ENCODE assay signal across 16 cellular contexts in genomic region chr17:52159159-52159809, GRCh38. TPM values are rescaled to one million over a fixed set of nuclear protein-coding genes. Genes with fewer than 3 reads are reported as not detected.
DNase-seq lines count a peak whose midpoint lies in the region; ATAC-seq and TF ChIP-seq lines count a peak whose summit lies in the region.
"Had no signal": no experiment of that assay in that cellular context is flagged by ENCODE, and none has a peak within 500 bp of the region (broad histone marks: within the 10 kb centered on the region; RNA-seq: fewer than 3 reads in every experiment).

No MANE protein-coding gene starts in this region.

- H3K36me3 ChIP-seq in iPS DF 6.9 (ENCODE audit: control insufficient read depth, insufficient read depth, low read length) (no peaks in the 10 kb centered on the region), spleen (no peaks in the 10 kb centered on the region), Caco-2 (ENCODE audit: control insufficient read depth, insufficient read depth, low read length) (no peaks in the 10 kb centered on the region)
- H3K36me3 ChIP-seq: heart right ventricle had no signal

- H3K36me3 Mint-ChIP-seq in WTC11 (peaks cover 21% of the 10 kb centered on the region), progenitor cell of endocrine pancreas (ENCODE audit: insufficient read depth) (no peaks in the 10 kb centered on the region), Caco-2 (ENCODE audit: insufficient read depth, unreplicated experiment) (no peaks in the 10 kb centered on the region)

- H3K4me3 ChIP-seq in iPS DF 6.9 (ENCODE audit: low read length), result peak overlapping the region; percentile 50; the same call in 1 of the 2 replicates
- H3K4me3 ChIP-seq in spleen, result no peak overlapping the region
- H3K4me3 ChIP-seq in Caco-2 (ENCODE audit: low read depth, low read length), result no peak overlapping the region
- H3K4me3 ChIP-seq: heart right ventricle, skin epidermis had no signal

- H3K27ac ChIP-seq in iPS DF 6.9 (ENCODE audit: low read length) (no peak overlapping the region), spleen (no peak overlapping the region), foreskin keratinocyte (no peak overlapping the region)
- H3K27ac ChIP-seq: heart right ventricle, skin epidermis had no signal

- H3K27ac Mint-ChIP-seq in WTC11 (no peak overlapping the region), progenitor cell of endocrine pancreas (no peak overlapping the region), Caco-2 (ENCODE audit: unreplicated experiment) (no peak overlapping the region)
- H3K27ac Mint-ChIP-seq: activated naive CD8-positive, alpha-beta T cell treated with anti-CD3 and anti-CD28 coated beads, Interleukin-2, amount 50 U/mL, for 24 hours had no signal

- ATAC-seq in WTC11 (no peak), foreskin keratinocyte (no peak)
- ATAC-seq: activated naive CD8-positive, alpha-beta T cell treated with anti-CD3 and anti-CD28 coated beads, Interleukin-2, amount 50 U/mL, for 24 hours; activated T-cell treated with anti-CD3 and anti-CD28 coated beads, Interleukin-2, amount 50 U/mL, for 4 hours; heart right ventricle had no signal

- H3K9me3 Mint-ChIP-seq in WTC11 (peaks cover 46% of the 10 kb centered on the region), progenitor cell of endocrine pancreas (ENCODE audit: low read depth) (no peaks in the 10 kb centered on the region), Caco-2 (ENCODE audit: unreplicated experiment) (no peaks in the 10 kb centered on the region)

- no peaks in the 10 kb centered on the region for H3K4me1 ChIP-seq in iPS DF 6.9 (ENCODE audit: control insufficient read depth, insufficient read depth, low read length)
- peaks cover 0 to 14% (median 0%) of the 10 kb centered on the region in 6 donors for H3K4me1 ChIP-seq in spleen
- H3K4me1 ChIP-seq in Caco-2, result no peaks in the 10 kb centered on the region
- peaks cover 11% of the 10 kb centered on the region for H3K4me1 ChIP-seq in foreskin keratinocyte

- WGBS in iPS DF 6.9 (ENCODE audit: insufficient coverage, insufficient read length), result no CpG with 5 or more reads among the region's 29 CpGs
- 11 to 18% (median 13%) methylated on average over 26 to 29 of the region's 29 CpGs for WGBS in spleen, 5 donors

- in situ Hi-C loops in GM13977 (cut with MboI; ENCODE audit: low pct_unique_long_range_greater_than_20kb, low sequenced_read_pairs, unreplicated experiment), result no loop called here

- peaks cover 9% of the 10 kb centered on the region; the same call in 1 of the 2 replicates for H3K4me1 Mint-ChIP-seq in WTC11
- peaks cover 8% of the 10 kb centered on the region for H3K4me1 Mint-ChIP-seq in progenitor cell of endocrine pancreas (ENCODE audit: low read depth)
- no peaks in the 10 kb centered on the region for H3K4me1 Mint-ChIP-seq in Caco-2 (ENCODE audit: low read depth, unreplicated experiment)

- TF ChIP-seq POLR2A in spleen (IDR thresholded peaks at IDR 0.05), result no peak

- H3K27me3 ChIP-seq in iPS DF 6.9 (ENCODE audit: control insufficient read depth, insufficient read depth, low read length) (peaks cover 32% of the 10 kb centered on the region), spleen (replicated peaks in 1 of 7) (peaks cover 0 to 67% (median 45%) of the 10 kb centered on the region in 7 donors), Caco-2 (replicated peaks; ENCODE audit: control insufficient read depth, insufficient read depth, low read length) (no peaks in the 10 kb centered on the region), foreskin keratinocyte (peaks cover 49% of the 10 kb centered on the region)

- DNase-seq in GM13977 (ENCODE audit: low spot score), result peak; percentile 17
- no peak for DNase-seq in WTC11 (ENCODE audit: low spot score)
- no peak for DNase-seq in iPS DF 6.9 (ENCODE audit: low read depth, low spot score)
- no peak for DNase-seq in progenitor cell of endocrine pancreas (ENCODE audit: low spot score, unreplicated experiment)
- no peak for DNase-seq in spleen
- no peak for DNase-seq in Caco-2
- DNase-seq in foreskin keratinocyte, result no peak
- DNase-seq: activated CD4-positive, alpha-beta T cell treated with anti-CD3 and anti-CD28 coated beads for 48 hours; activated naive CD8-positive, alpha-beta T cell treated with anti-CD3 and anti-CD28 coated beads, Interleukin-2, amount 50 U/mL, for 24 hours; activated T-cell treated with anti-CD3 and anti-CD28 coated beads, Interleukin-2, amount 50 U/mL, for 4 hours; DND-41; heart right ventricle; NK-92 treated with Interleukin-12 subunit alpha and Interleukin-12 subunit beta, amount 100 ng/mL, for 24 hours had no signal

- no TSS peak for BruUV-seq in Caco-2 (replicated peaks; lab: Mats Ljungman, UMichigan)

- TF ChIP-seq CTCF in GM13977 (IDR thresholded peaks at IDR 0.05; ENCODE audit: extremely low read depth, insufficient read depth, missing control alignments) (no peak), WTC11 (IDR thresholded peaks at IDR 0.05) (no peak), progenitor cell of endocrine pancreas (IDR thresholded peaks at IDR 0.05; ENCODE audit: unreplicated experiment) (no peak), spleen (IDR thresholded peaks at IDR 0.05 in 8 of 11, conservative IDR thresholded peaks at IDR 0.05 in 3 of 11) (no peak), Caco-2 (IDR thresholded peaks at IDR 0.05; ENCODE audit: insufficient read depth in 1 of 2, low read depth in 1 of 2, low read length in 1 of 2, severe bottlenecking in 1 of 2, unreplicated experiment in 1 of 2) (no peak), foreskin keratinocyte (conservative IDR thresholded peaks at IDR 0.05) (no peak)

- H3K4me3 Mint-ChIP-seq in WTC11 (peak overlapping the region; percentile 66), progenitor cell of endocrine pancreas (ENCODE audit: low read depth) (peak overlapping the region; percentile 64), Caco-2 (ENCODE audit: unreplicated experiment) (no peak overlapping the region)
- H3K4me3 Mint-ChIP-seq: activated naive CD8-positive, alpha-beta T cell treated with anti-CD3 and anti-CD28 coated beads, Interleukin-2, amount 50 U/mL, for 24 hours; activated T-cell treated with anti-CD3 and anti-CD28 coated beads, Interleukin-2, amount 50 U/mL, for 4 hours had no signal

- POLR2A ChIA-PET in WTC11 (lab: Charles Lee) (no interaction called here), Caco-2 (lab: Charles Lee) (no interaction called here)

- H3K9me3 ChIP-seq in iPS DF 6.9 (ENCODE audit: control insufficient read depth, insufficient read depth, low read length) (no peaks in the 10 kb centered on the region), spleen (peaks cover 0 to 20% (median 0%) of the 10 kb centered on the region in 8 donors), Caco-2 (no peaks in the 10 kb centered on the region; the same call in 1 of the 2 replicates)

- peaks cover 60% of the 10 kb centered on the region for H3K27me3 Mint-ChIP-seq in WTC11 (ENCODE audit: low read depth)
- H3K27me3 Mint-ChIP-seq in progenitor cell of endocrine pancreas, result peaks cover 83% of the 10 kb centered on the region
- H3K27me3 Mint-ChIP-seq in Caco-2 (ENCODE audit: insufficient read depth, unreplicated experiment), result peaks cover 4% of the 10 kb centered on the region

- intact Hi-C loops in spleen (cut with DNase I; ENCODE audit: low total_unique reads) (no loop called here), Caco-2 (cut with micrococcal nuclease; ENCODE audit: unreplicated experiment) (no loop called here)

- CTCF ChIA-PET in WTC11 (lab: Charles Lee) (no interaction called here), Caco-2 (lab: Charles Lee) (no interaction called here)

TF ChIP-seq in WTC11, 78 proteins besides CTCF, POLR2A, EP300 and RAD21 (continues in another document):
- TF ChIP-seq ZNF532 (CRISPR knock-in tag; IDR thresholded peaks at IDR 0.05; ENCODE audit: borderline replicate concordance) (no peak), HMGA2 (CRISPR knock-in tag; IDR thresholded peaks at IDR 0.05) (no peak), NR2C2 (CRISPR knock-in tag; IDR thresholded peaks at IDR 0.05) (no peak)

RNA-seq across cellular contexts. Expression of gene CA10, which starts 0.8 kb away (rescaled TPM):
- total RNA-seq in WTC11 (2021) (0.32 to 0.90 TPM (median 0.87 TPM) in 3 replicates), progenitor cell of endocrine pancreas (0.27 and 0.53 TPM in 2 replicates), spleen (under 1 TPM in 1 of 7 donors, not detected in 6; 0.22 TPM), Caco-2 (2022) (not detected in 2 replicates), foreskin keratinocyte (0.88 and 1.2 TPM in 2 replicates)
- polyA plus RNA-seq in spleen (under 1 TPM in 1 of 3 donors, not detected in 2; 0.19 TPM), foreskin keratinocyte (0.31 and 0.69 TPM in 2 replicates)
- total RNA-seq: activated T-cell treated with anti-CD3 and anti-CD28 coated beads, Interleukin-2, amount 50 U/mL, for 4 hours; heart right ventricle; lower leg skin had no signal
- polyA plus RNA-seq: BJ, heart right ventricle had no signal
